ENCODE assay signal across 14 cellular contexts in the genomic region with DNA sequence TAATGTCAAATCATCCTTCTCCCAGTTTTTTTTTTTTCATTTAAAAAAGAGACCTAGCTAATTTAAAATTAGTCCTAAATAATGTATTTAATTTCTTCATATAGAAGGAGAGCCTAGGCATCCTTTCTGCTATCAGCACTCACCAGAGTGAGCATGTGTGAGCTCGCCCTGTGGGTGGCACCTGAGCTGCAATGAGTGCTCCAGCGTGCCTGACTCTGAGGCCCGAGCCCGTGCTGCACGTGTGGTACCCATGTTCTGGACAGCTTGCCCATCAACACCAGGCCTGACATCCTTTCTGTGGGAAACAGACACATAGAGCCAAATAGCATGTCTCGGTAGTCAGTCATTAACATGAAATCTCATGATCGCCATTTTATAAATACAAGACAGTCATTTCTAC.
DNase-seq lines count a peak whose midpoint lies in the region; ATAC-seq, FAIRE-seq and TF ChIP-seq lines count a peak whose summit lies in the region.
"Had no signal": no experiment of that assay in that cellular context is flagged by ENCODE, and none has a peak within 500 bp of the region (broad histone marks: within the 10 kb centered on the region; RNA-seq: fewer than 3 reads in every experiment).

No MANE protein-coding gene starts in this region.

- no peak for TF ChIP-seq CTCF in heart right ventricle (IDR thresholded peaks at IDR 0.05)
- no peak for TF ChIP-seq CTCF in GM12878 (IDR thresholded peaks at IDR 0.05 in 2 of 3, conservative IDR thresholded peaks at IDR 0.05 in 1 of 3; ENCODE audit: control insufficient read depth in 2 of 3, extremely low read depth in 1 of 3, insufficient read depth in 1 of 3, low read depth in 3 of 3, low read length in 3 of 3)
- no peak for TF ChIP-seq CTCF in foreskin keratinocyte (conservative IDR thresholded peaks at IDR 0.05)
- TF ChIP-seq CTCF in lower lobe of right lung (IDR thresholded peaks at IDR 0.05), result no peak

- FAIRE-seq in GM12878 (lab: Jason Lieb, UNC), result no peak
- FAIRE-seq: G401.6 had no signal

- H3K9me3 ChIP-seq in heart right ventricle (peaks cover 0 to 7% (median 0%) of the 10 kb centered on the region in 11 donors), GM12878 (replicated peaks; ENCODE audit: control insufficient read depth, insufficient read depth, low read length) (no peaks in the 10 kb centered on the region), lower lobe of right lung (no peaks in the 10 kb centered on the region)
- H3K9me3 ChIP-seq in CD4-positive, alpha-beta memory T cell (ENCODE audit: control insufficient read depth in 1 of 2, low read length in 2 of 2), result no peaks in the 10 kb centered on the region
- H3K9me3 ChIP-seq: BLaER1 treated with 17β-estradiol and CSF1 and Interleukin-3, amounts not matched to agents 10 nM and 100 nM; HAP-1 had no signal

- TF ChIP-seq POLR2A in GM12878 (IDR thresholded peaks at IDR 0.05; ENCODE audit: low read depth, low read length), result no peak

- no peaks in the 10 kb centered on the region for H3K36me3 ChIP-seq in heart right ventricle
- no peaks in the 10 kb centered on the region for H3K36me3 ChIP-seq in GM12878 (ENCODE audit: control insufficient read depth in 2 of 2, insufficient read depth in 2 of 2, low read length in 1 of 2)
- no peaks in the 10 kb centered on the region for H3K36me3 ChIP-seq in lower lobe of right lung
- no peaks in the 10 kb centered on the region for H3K36me3 ChIP-seq in CD4-positive, alpha-beta memory T cell (ENCODE audit: insufficient read depth, low read length)
- H3K36me3 ChIP-seq: BLaER1 treated with 17β-estradiol and CSF1 and Interleukin-3, amounts not matched to agents 10 nM and 100 nM; HAP-1 had no signal

- H3K4me2 ChIP-seq in GM12878 (ENCODE audit: control insufficient read depth, insufficient read depth), result no peak overlapping the region
- H3K4me2 ChIP-seq: BLaER1 treated with 17β-estradiol and CSF1 and Interleukin-3, amounts not matched to agents 10 nM and 100 nM had no signal

- POLR2A ChIA-PET in GM12878 (lab: Charles Lee), result no interaction called here
- POLR2A ChIA-PET in CD4-positive, alpha-beta memory T cell (lab: Charles Lee; ENCODE audit: partially characterized antibody), result no interaction called here

- RAD21 ChIA-PET in GM12878 (lab: Charles Lee; ENCODE audit: unreplicated experiment), result no interaction called here

- H3K27me3 ChIP-seq in heart right ventricle (no peaks in the 10 kb centered on the region), GM12878 (replicated peaks in 1 of 2; ENCODE audit: control insufficient read depth in 2 of 2, insufficient read depth in 2 of 2, low read length in 1 of 2) (no peaks in the 10 kb centered on the region), foreskin keratinocyte (no peaks in the 10 kb centered on the region), lower lobe of right lung (ENCODE audit: low read depth) (no peaks in the 10 kb centered on the region)
- H3K27me3 ChIP-seq in CD4-positive, alpha-beta memory T cell (ENCODE audit: insufficient read depth, low read length), result no peaks in the 10 kb centered on the region
- H3K27me3 ChIP-seq: BLaER1 treated with 17β-estradiol and CSF1 and Interleukin-3, amounts not matched to agents 10 nM and 100 nM had no signal

- H3K4me1 ChIP-seq in heart right ventricle (no peaks in the 10 kb centered on the region), GM12878 (ENCODE audit: control insufficient read depth, insufficient read depth, low read length) (no peaks in the 10 kb centered on the region), foreskin keratinocyte (no peaks in the 10 kb centered on the region), lower lobe of right lung (no peaks in the 10 kb centered on the region)
- no peaks in the 10 kb centered on the region for H3K4me1 ChIP-seq in CD4-positive, alpha-beta memory T cell (ENCODE audit: insufficient read depth, low read length)
- H3K4me1 ChIP-seq: BLaER1 treated with 17β-estradiol and CSF1 and Interleukin-3, amounts not matched to agents 10 nM and 100 nM; HAP-1 had no signal

- no peak overlapping the region for H2AFZ ChIP-seq in GM12878 (ENCODE audit: control insufficient read depth, low read depth, low read length)

- TF ChIP-seq RAD21 in GM12878 (IDR thresholded peaks at IDR 0.05; ENCODE audit: insufficient read depth, low read depth, low read length), result no peak

- ATAC-seq in left cardiac atrium (no peak), heart right ventricle (no peak), GM12878 (peak; percentile 41; the same call in 1 of the 3 replicates), foreskin keratinocyte (peak; percentile 43), lower lobe of right lung (no peak)

- no peaks in the 10 kb centered on the region for H4K20me1 ChIP-seq in GM12878 (ENCODE audit: control insufficient read depth, insufficient read depth)
- H4K20me1 ChIP-seq: BLaER1 treated with 17β-estradiol and CSF1 and Interleukin-3, amounts not matched to agents 10 nM and 100 nM had no signal

- peaks cover 0 to 1% (median 0%) of the 10 kb centered on the region in 8 donors for H3K9me3 Mint-ChIP-seq in CD4-positive, alpha-beta memory T cell
- H3K9me3 Mint-ChIP-seq: CD8-positive, alpha-beta memory T cell had no signal

- no peak overlapping the region for H3K27ac ChIP-seq in heart right ventricle
- no peak overlapping the region for H3K27ac ChIP-seq in GM12878 (ENCODE audit: control insufficient read depth, insufficient read depth)
- H3K27ac ChIP-seq in foreskin keratinocyte, result no peak overlapping the region
- no peak overlapping the region for H3K27ac ChIP-seq in lower lobe of right lung
- no peak overlapping the region for H3K27ac ChIP-seq in CD4-positive, alpha-beta memory T cell (ENCODE audit: low read depth, low read length)
- H3K27ac ChIP-seq: BLaER1 treated with 17β-estradiol and CSF1 and Interleukin-3, amounts not matched to agents 10 nM and 100 nM had no signal

- CTCF ChIA-PET in GM12878 (lab: Yijun Ruan, JAX), result interaction anchor here (1.1 kb wide), 1 partner anchor 186 kb away, joined by 3 read pairs; no protein-coding TSS in a partner anchor
- CTCF ChIA-PET in CD4-positive, alpha-beta memory T cell (lab: Charles Lee; ENCODE audit: partially characterized antibody), result no interaction called here

- SMC1A ChIA-PET in GM12878 (lab: Charles Lee; ENCODE audit: uncharacterized antibody, unreplicated experiment), result interaction anchor here (1.0 to 2.2 kb wide), 3 partner anchors 11 to 185 kb away, joined by 3 to 8 read pairs (median 3); no protein-coding TSS in a partner anchor

- no peak overlapping the region for H3K4me3 Mint-ChIP-seq in CD4-positive, alpha-beta memory T cell
- H3K4me3 Mint-ChIP-seq: B cell; CD8-positive, alpha-beta memory T cell had no signal

- H3K4me1 Mint-ChIP-seq in CD4-positive, alpha-beta memory T cell, result no peaks in the 10 kb centered on the region
- H3K4me1 Mint-ChIP-seq: B cell; CD8-positive, alpha-beta memory T cell had no signal

- 79 to 80% methylated on average over 7 of the region's 7 CpGs for WGBS in heart right ventricle, 2 donors
- 25% methylated on average over 7 of the region's 7 CpGs for WGBS in GM12878 (ENCODE audit: insufficient coverage, insufficient replicate concordance, low lambda C conversion rate, missing lambda C conversion rate)

- DNase-seq in left cardiac atrium, result peak; percentile 22
- no peak for DNase-seq in heart right ventricle
- DNase-seq in GM12878 (ENCODE audit: low read depth, low spot score), result no peak
- DNase-seq in foreskin keratinocyte, result peak in 1 of 2 donors; percentile 9
- DNase-seq in lower lobe of right lung, result no peak
- no peak for DNase-seq in NCI-H187 (lab: John Stamatoyannopoulos, UW)
- no peak for DNase-seq in CD4-positive, alpha-beta memory T cell
- DNase-seq: CD8-positive, alpha-beta memory T cell; COR-L47; DMS 273 treated with DMSO at 0.1 percent for 48 hours had no signal

- H3K36me3 Mint-ChIP-seq in CD4-positive, alpha-beta memory T cell, result no peaks in the 10 kb centered on the region
- H3K36me3 Mint-ChIP-seq: CD8-positive, alpha-beta memory T cell had no signal

- intact Hi-C loops in left cardiac atrium (cut with DNase I), result no loop called here
- intact Hi-C loops in heart right ventricle (cut with DNase I), result no loop called here
- intact Hi-C loops in GM12878 (cut with micrococcal nuclease; ENCODE audit: unreplicated experiment), result no loop called here
- intact Hi-C loops in lower lobe of right lung (cut with DNase I), result no loop called here
- intact Hi-C loops in CD4-positive, alpha-beta memory T cell (cut with micrococcal nuclease), result no loop called here

- H3K9ac ChIP-seq in GM12878 (ENCODE audit: control insufficient read depth, insufficient read depth, low read length), result no peak overlapping the region
- H3K9ac ChIP-seq: BLaER1 treated with 17β-estradiol and CSF1 and Interleukin-3, amounts not matched to agents 10 nM and 100 nM had no signal

- H3K4me3 ChIP-seq in heart right ventricle, result no peak overlapping the region
- H3K4me3 ChIP-seq in GM12878, result no peak overlapping the region
- no peak overlapping the region for H3K4me3 ChIP-seq in lower lobe of right lung
- H3K4me3 ChIP-seq in CD4-positive, alpha-beta memory T cell (ENCODE audit: low read length in 2 of 2), result no peak overlapping the region
- H3K4me3 ChIP-seq: BLaER1 treated with 17β-estradiol and CSF1 and Interleukin-3, amounts not matched to agents 10 nM and 100 nM; HAP-1 had no signal

- BruUV-seq in GM12878 (replicated peaks; lab: Mats Ljungman, UMichigan), result no TSS peak

- H3K27me3 Mint-ChIP-seq in CD4-positive, alpha-beta memory T cell, result no peaks in the 10 kb centered on the region
- H3K27me3 Mint-ChIP-seq: B cell; CD8-positive, alpha-beta memory T cell had no signal

- in situ Hi-C loops in GM12878 (cut with MboI), result loop anchor here (25.0 kb wide), 1 partner anchor 1145 kb away; no protein-coding TSS in a partner anchor

- H3K79me2 ChIP-seq in GM12878 (ENCODE audit: control insufficient read depth, insufficient read depth, low read length), result no peaks in the 10 kb centered on the region

- H3K27ac Mint-ChIP-seq in CD4-positive, alpha-beta memory T cell, result no peak overlapping the region
- H3K27ac Mint-ChIP-seq: B cell; CD8-positive, alpha-beta memory T cell had no signal

- TF ChIP-seq EP300 in GM12878 (IDR thresholded peaks at IDR 0.05; ENCODE audit: borderline replicate concordance in 1 of 2, control insufficient read depth in 1 of 2, low read depth in 2 of 2, low read length in 2 of 2), result no peak

TF ChIP-seq in GM12878, 131 proteins besides CTCF, POLR2A, EP300 and RAD21 (continues in another document):
- TF ChIP-seq ZZZ3 (IDR thresholded peaks at IDR 0.05; ENCODE audit: control insufficient read depth, insufficient read length, low read depth), result no peak
- no peak for TF ChIP-seq HSF1 (IDR thresholded peaks at IDR 0.05; ENCODE audit: low read depth, low read length)
- TF ChIP-seq HDAC6 (IDR thresholded peaks at IDR 0.05; ENCODE audit: unreplicated experiment), result no peak

Comparison
In these comparisons a context has a peak if more than half of its experiments do, and no peak if none do; other contexts are left out.
1. ATAC-seq: peak in GM12878 (single experiment) and foreskin keratinocyte (single experiment); none in left cardiac atrium (0 of 2), heart right ventricle (0 of 8) and lower lobe of right lung (0 of 2).